Comparison of ENCODE assay signal across 8 cellular contexts in genomic region chr3:67381667-67382272, GRCh38.
A peak's percentile ranks its signal among the peaks of the same experiment; 100 is the strongest.
DNase-seq lines count a peak whose midpoint lies in the region; ATAC-seq and TF ChIP-seq lines count a peak whose summit lies in the region.

No MANE protein-coding gene starts in this region.

- H3K4me1 ChIP-seq in HEK293 (ENCODE audit: control insufficient read depth, insufficient read depth, low read length) = no peaks in the 10 kb centered on the region

- H3K36me3 ChIP-seq in HEK293 (ENCODE audit: control insufficient read depth in 2 of 2, insufficient read depth in 1 of 2, low read length in 2 of 2) = no peaks in the 10 kb centered on the region

- ATAC-seq in HG03097 (IDR thresholded peaks at IDR 0.05; ENCODE audit: low FRiP score, unreplicated experiment) (no peak), GM21390 (IDR thresholded peaks at IDR 0.05; ENCODE audit: unreplicated experiment) (no peak)

- H3K9me3 ChIP-seq in HEK293 (ENCODE audit: control insufficient read depth, insufficient read depth, low read depth, low read length) = no peaks in the 10 kb centered on the region

- H3K27ac ChIP-seq in HEK293 (ENCODE audit: extremely low read depth, low read depth, low read length) = no peak overlapping the region

- CTCF ChIA-PET in HEK293 (lab: Yijun Ruan, JAX) = interaction anchor here (0.7 to 2.1 kb wide), 8 partner anchors 15 to 1493 kb away, joined by 3 to 11 read pairs (median 3); no protein-coding TSS in a partner anchor

- H3K4me3 ChIP-seq in HEK293 (ENCODE audit: low read depth, low read length) = no peak overlapping the region

- TF ChIP-seq CTCF in HEK293 (tag by site-specific recombination; IDR thresholded peaks at IDR 0.05) = no peak

- POLR2A ChIA-PET in HEK293 (lab: Yijun Ruan, JAX) = no interaction called here

- DNase-seq in COLO668 (lab: John Stamatoyannopoulos, UW; ENCODE audit: unreplicated experiment) (peak; percentile 0), kidney tubule cell (ENCODE audit: low spot score) (peak; percentile 18), SHP77 treated with DMSO at 0.1 percent for 48 hours (lab: John Stamatoyannopoulos, UW) (no peak)
- peak; percentile 4 for DNase-seq in activated CD4-positive, alpha-beta T cell treated with anti-CD3 and anti-CD28 coated beads, Interleukin-2, amount 50 U/mL, for 1 hour
- DNase-seq in activated naive CD4-positive, alpha-beta T cell (lab: John Stamatoyannopoulos, UW) = no peak

TF ChIP-seq in HEK293, 187 proteins besides CTCF, POLR2A, EP300 and RAD21:
- TF ChIP-seq ZNF654 (tag by site-specific recombination; IDR thresholded peaks at IDR 0.05; ENCODE audit: low read depth) (peak; percentile 39), ZSCAN30 (tag by site-specific recombination; IDR thresholded peaks at IDR 0.05) (no peak)
TF ChIP-seq in HEK293: peak in this region for 1.

Comparison
In these comparisons a context has a peak if more than half of its experiments do, and no peak if none do; other contexts are left out.
1. DNase-seq: peak in COLO668 (single experiment), activated CD4-positive, alpha-beta T cell treated with anti-CD3 and anti-CD28 coated beads, Interleukin-2, amount 50 U/mL, for 1 hour (single experiment) and kidney tubule cell (single experiment); none in SHP77 treated with DMSO at 0.1 percent for 48 hours (single experiment) and activated naive CD4-positive, alpha-beta T cell (0 of 4).